Comparison of ENCODE assay signal across 8 cellular contexts in the genomic region with DNA sequence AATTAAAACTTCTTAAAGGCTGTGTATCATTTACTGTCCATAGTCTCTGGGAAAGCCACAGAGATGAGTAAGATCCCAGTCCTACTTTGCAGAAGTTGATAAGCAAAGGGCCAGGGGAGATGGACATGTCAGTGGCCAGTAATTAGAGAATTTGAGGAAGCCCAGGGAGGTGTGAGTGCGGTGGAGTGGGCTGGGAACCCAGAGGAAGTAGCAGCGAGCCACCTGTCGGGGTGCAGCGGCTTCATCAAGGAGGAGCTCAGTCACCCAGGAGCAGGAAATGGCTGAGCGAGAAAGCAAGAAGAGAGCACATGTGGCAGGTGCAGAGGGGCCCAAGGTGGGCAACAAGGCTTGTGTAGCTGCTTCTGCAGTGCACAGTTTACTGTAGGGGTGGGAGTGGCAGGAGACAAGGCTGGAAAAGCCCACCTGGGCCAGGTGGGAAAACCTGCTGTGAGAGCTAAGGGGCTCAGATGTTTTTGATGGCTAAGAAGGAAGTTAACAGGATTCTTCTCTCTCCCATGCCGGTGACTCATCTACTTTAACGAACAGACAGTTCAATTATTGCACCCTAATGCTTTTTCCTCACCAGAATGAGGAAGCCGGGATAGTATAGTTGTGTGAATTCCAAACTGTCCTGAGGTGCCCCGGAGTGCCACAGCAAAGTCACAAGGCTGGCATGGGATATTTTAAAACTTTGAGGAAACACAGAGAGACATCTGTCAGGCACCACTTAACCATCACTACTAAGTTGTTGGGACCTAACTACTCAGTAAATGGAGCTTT. TPM values are rescaled to one million over a fixed set of nuclear protein-coding genes. Genes with fewer than 3 reads are reported as not detected.
DNase-seq lines count a peak whose midpoint lies in the region; ATAC-seq lines count a peak whose summit lies in the region.

No MANE protein-coding gene starts in this region.

- H3K4me3 ChIP-seq in CD8-positive, alpha-beta memory T cell (ENCODE audit: low read length): peak overlapping the region; percentile 29
- no peak overlapping the region for H3K4me3 ChIP-seq in skeletal muscle tissue (ENCODE audit: low read length in 3 of 3)

- DNase-seq in CD8-positive, alpha-beta memory T cell: peak; percentile 6 to 63 (median 37)
- peak; percentile 29 for DNase-seq in NCI-H69 (lab: John Stamatoyannopoulos, UW)
- DNase-seq in D341Med (ENCODE audit: low spot score): no peak
- DNase-seq in SHP77 (lab: John Stamatoyannopoulos, UW): no peak

- H3K4me1 Mint-ChIP-seq in CD8-positive, alpha-beta memory T cell: peaks cover 60 to 88% (median 71%) of the 10 kb centered on the region in 3 donors
- H3K4me1 Mint-ChIP-seq in activated naive CD4-positive, alpha-beta T cell treated with anti-CD3 and anti-CD28 coated beads, Interleukin-2, amount 50 U/mL, for 24 hours: peaks cover 78% of the 10 kb centered on the region

- peaks cover 0 to 2% of the 10 kb centered on the region in 2 donors for H3K27me3 Mint-ChIP-seq in CD8-positive, alpha-beta memory T cell
- H3K27me3 Mint-ChIP-seq in activated naive CD4-positive, alpha-beta T cell treated with anti-CD3 and anti-CD28 coated beads, Interleukin-2, amount 50 U/mL, for 24 hours: no peaks in the 10 kb centered on the region

- no peaks in the 10 kb centered on the region for H3K9me3 ChIP-seq in CD8-positive, alpha-beta memory T cell (ENCODE audit: low read length)
- H3K9me3 ChIP-seq in skeletal muscle tissue (ENCODE audit: control insufficient read depth in 3 of 3, low read length in 3 of 3): no peaks in the 10 kb centered on the region

- peaks cover 0 to 2% (median 1%) of the 10 kb centered on the region in 3 donors for H3K36me3 Mint-ChIP-seq in CD8-positive, alpha-beta memory T cell
- H3K36me3 Mint-ChIP-seq in activated naive CD4-positive, alpha-beta T cell treated with anti-CD3 and anti-CD28 coated beads, Interleukin-2, amount 50 U/mL, for 24 hours: peaks cover 6% of the 10 kb centered on the region

- ATAC-seq in GM21717 (IDR thresholded peaks at IDR 0.05; ENCODE audit: unreplicated experiment): peak; percentile 55
- no peak for ATAC-seq in GM19397 (IDR thresholded peaks at IDR 0.05; ENCODE audit: unreplicated experiment)

- POLR2A ChIA-PET in CD8-positive, alpha-beta memory T cell (lab: Charles Lee): interaction anchor here (0.5 to 0.9 kb wide), 4 partner anchors 16 to 47 kb away, joined by 3 to 6 read pairs (median 4); no protein-coding TSS in a partner anchor

- CTCF ChIA-PET in CD8-positive, alpha-beta memory T cell (lab: Charles Lee): interaction anchor here (0.8 to 3.2 kb wide), 11 partner anchors 11 to 193 kb away, joined by 3 to 14 read pairs (median 5); no protein-coding TSS in a partner anchor

- H3K9ac ChIP-seq in skeletal muscle tissue (ENCODE audit: low read depth in 1 of 3, low read length in 3 of 3): no peak overlapping the region

- H3K4me1 ChIP-seq in CD8-positive, alpha-beta memory T cell (ENCODE audit: insufficient read depth, low read length): peaks cover 43% of the 10 kb centered on the region
- peaks cover 0 to 23% (median 2%) of the 10 kb centered on the region in 3 donors for H3K4me1 ChIP-seq in skeletal muscle tissue (ENCODE audit: control insufficient read depth in 3 of 3, insufficient read depth in 3 of 3, low read length in 3 of 3)

- H3K27ac ChIP-seq in CD8-positive, alpha-beta memory T cell (ENCODE audit: low read depth, low read length): no peak overlapping the region
- H3K27ac ChIP-seq in skeletal muscle tissue (ENCODE audit: low read depth, low read length): peak overlapping the region; percentile 61

- H3K9me3 Mint-ChIP-seq in CD8-positive, alpha-beta memory T cell: peaks cover 0 to 5% (median 0%) of the 10 kb centered on the region in 5 donors
- H3K9me3 Mint-ChIP-seq in activated naive CD4-positive, alpha-beta T cell treated with anti-CD3 and anti-CD28 coated beads, Interleukin-2, amount 50 U/mL, for 24 hours: peaks cover 6% of the 10 kb centered on the region

- H3K27ac Mint-ChIP-seq in CD8-positive, alpha-beta memory T cell: peak overlapping the region; percentile 72 to 96 (median 92)
- peak overlapping the region; percentile 100 for H3K27ac Mint-ChIP-seq in activated naive CD4-positive, alpha-beta T cell treated with anti-CD3 and anti-CD28 coated beads, Interleukin-2, amount 50 U/mL, for 24 hours

- H3K36me3 ChIP-seq in CD8-positive, alpha-beta memory T cell (ENCODE audit: insufficient read depth, low read length): no peaks in the 10 kb centered on the region
- H3K36me3 ChIP-seq in skeletal muscle tissue (ENCODE audit: control insufficient read depth in 3 of 3, insufficient read depth in 3 of 3, low read length in 3 of 3): no peaks in the 10 kb centered on the region

- peak overlapping the region in 6 of 7 donors; percentile 67 to 82 (median 76) for H3K4me3 Mint-ChIP-seq in CD8-positive, alpha-beta memory T cell
- peak overlapping the region; percentile 65 for H3K4me3 Mint-ChIP-seq in activated naive CD4-positive, alpha-beta T cell treated with anti-CD3 and anti-CD28 coated beads, Interleukin-2, amount 50 U/mL, for 24 hours

- no peaks in the 10 kb centered on the region for H3K27me3 ChIP-seq in CD8-positive, alpha-beta memory T cell (ENCODE audit: insufficient read depth, low read length, poor library complexity, severe bottlenecking)
- H3K27me3 ChIP-seq in skeletal muscle tissue (ENCODE audit: control insufficient read depth in 3 of 3, insufficient read depth in 3 of 3, low read length in 3 of 3): no peaks in the 10 kb centered on the region

RNA-seq across cellular contexts. Expression of a gene that starts 34.8 kb away (rescaled TPM):
- 10 to 100 TPM; 40.9 to 42.4 TPM for total RNA-seq in CD8-positive, alpha-beta memory T cell
- polyA plus RNA-seq in CD8-positive, alpha-beta memory T cell: 6.4 TPM
- 37.6 TPM for total RNA-seq in skeletal muscle tissue

Comparison
In these comparisons a context has a peak if more than half of its experiments do, and no peak if none do; other contexts are left out.
1. DNase-seq: peak in CD8-positive, alpha-beta memory T cell (5 of 5) and NCI-H69 (single experiment); none in D341Med (single experiment) and SHP77 (0 of 2).